ENCODE assay signal across 1 cellular context in genomic region chr11:68353669-68354068, GRCh38.
TF ChIP-seq lines count a peak whose summit lies in the region.

No MANE protein-coding gene starts in this region.

TF ChIP-seq in IMR-90, 13 proteins besides CTCF, POLR2A, EP300 and RAD21:
- TF ChIP-seq MAFK (IDR thresholded peaks at IDR 0.05; ENCODE audit: low read depth, low read length) (no peak), SMC3 (IDR thresholded peaks at IDR 0.05; ENCODE audit: low read depth, low read length) (no peak)
